In genomic region chr1:186812560-186812959, GRCh38 we compare ENCODE assay signal across 1 cellular context.
TF ChIP-seq lines count a peak whose summit lies in the region.

No MANE protein-coding gene starts in this region.

TF ChIP-seq in IMR-90, 13 proteins besides CTCF, POLR2A, EP300 and RAD21 (continued from another document):
- no peak for TF ChIP-seq USF2 (IDR thresholded peaks at IDR 0.05; ENCODE audit: low read depth, low read length)
- peak; percentile 50 for TF ChIP-seq CEBPB (IDR thresholded peaks at IDR 0.05; ENCODE audit: low read depth, low read length)
- no peak for TF ChIP-seq FOS (IDR thresholded peaks at IDR 0.05; ENCODE audit: low read depth, low read length)
- no peak for TF ChIP-seq SMC3 (IDR thresholded peaks at IDR 0.05; ENCODE audit: low read depth, low read length)
